Comparison of ENCODE assay signal across 11 cellular contexts in the genomic region with DNA sequence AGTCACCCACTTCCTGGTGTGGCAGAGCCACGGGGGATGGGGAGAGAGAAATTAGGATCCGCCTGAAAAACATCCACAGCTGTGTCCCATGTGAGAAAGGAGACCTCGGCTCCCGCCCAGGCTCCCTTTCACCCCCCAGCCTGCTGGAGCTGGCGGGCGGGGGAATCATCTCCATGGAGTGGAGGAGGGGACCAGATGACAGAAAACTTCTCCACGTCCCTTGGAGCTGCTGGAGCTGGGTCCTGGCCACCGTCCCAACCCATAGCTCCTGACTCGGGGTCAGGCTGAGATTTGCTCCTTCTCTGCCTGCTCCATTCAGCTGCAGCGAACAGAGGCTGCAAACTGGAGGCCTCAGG.
A peak's percentile ranks its signal among the peaks of the same experiment; 100 is the strongest.
DNase-seq lines count a peak whose midpoint lies in the region; ATAC-seq and TF ChIP-seq lines count a peak whose summit lies in the region.
"Had no signal": no experiment of that assay in that cellular context is flagged by ENCODE, and none has a peak within 500 bp of the region (broad histone marks: within the 10 kb centered on the region; RNA-seq: fewer than 3 reads in every experiment).

No MANE protein-coding gene starts in this region.

- peaks cover 3% of the 10 kb centered on the region for H3K79me1 ChIP-seq in trophoblast cell (ENCODE audit: low read length)

- H3K27me3 Mint-ChIP-seq in activated T-helper 2 cell treated with anti-CD3 and anti-CD28 coated beads, Interferon-gamma antibody, Interleukin-2, Interleukin-4, amounts not matched to agents 10 μg/mL and 5 μg/mL and 100 μg/mL, durations not matched to agents 14 hours and 24 hours and 36 hours (ENCODE audit: low read depth) = peaks cover 10% of the 10 kb centered on the region

- no peak overlapping the region for H2BK120ac ChIP-seq in trophoblast cell (ENCODE audit: insufficient read depth, low read length, poor library complexity)

- no peak overlapping the region for H3K4ac ChIP-seq in trophoblast cell (ENCODE audit: low read depth, low read length)

- intact Hi-C loops in ascending aorta (cut with DNase I) (no loop called here), heart left ventricle (cut with DNase I) (loop anchor here in 6 of 10 donors (2.0 to 10.0 kb wide), 4 partner anchors 18 to 150 kb away; a partner anchor contains a TSS)
- intact Hi-C loops in activated T-helper 2 cell treated with anti-CD3 and anti-CD28 coated beads, Interferon-gamma antibody, Interleukin-2, Interleukin-4, amounts not matched to agents 10 μg/mL and 5 μg/mL and 100 μg/mL, durations not matched to agents 14 hours and 24 hours and 36 hours (cut with micrococcal nuclease) = no loop called here

- H3K9me3 Mint-ChIP-seq in activated T-helper 2 cell treated with anti-CD3 and anti-CD28 coated beads, Interferon-gamma antibody, Interleukin-2, Interleukin-4, amounts not matched to agents 10 μg/mL and 5 μg/mL and 100 μg/mL, durations not matched to agents 14 hours and 24 hours and 36 hours = no peaks in the 10 kb centered on the region
- H3K9me3 Mint-ChIP-seq: CD4-positive, CD25-positive, alpha-beta regulatory T cell had no signal

- H3K4me3 ChIP-seq in AG10803 (ENCODE audit: low read length) (no peak overlapping the region; the same call in 1 of the 2 replicates), ascending aorta (no peak overlapping the region), heart left ventricle (no peak overlapping the region), trophoblast cell (ENCODE audit: low read depth, low read length) (no peak overlapping the region)

- H4K12ac ChIP-seq in trophoblast cell (ENCODE audit: low read depth, low read length) = no peak overlapping the region

- no peaks in the 10 kb centered on the region for H3K79me2 ChIP-seq in trophoblast cell (ENCODE audit: control insufficient read depth, insufficient read depth, low read length, poor library complexity)

- H3K14ac ChIP-seq in trophoblast cell (ENCODE audit: low read length) = no peak overlapping the region

- TF ChIP-seq POLR2A in heart left ventricle (IDR thresholded peaks at IDR 0.05) = no peak

- H3K36me3 Mint-ChIP-seq in activated T-helper 2 cell treated with anti-CD3 and anti-CD28 coated beads, Interferon-gamma antibody, Interleukin-2, Interleukin-4, amounts not matched to agents 10 μg/mL and 5 μg/mL and 100 μg/mL, durations not matched to agents 14 hours and 24 hours and 36 hours (ENCODE audit: low read depth) = no peaks in the 10 kb centered on the region
- H3K36me3 Mint-ChIP-seq: CD4-positive, CD25-positive, alpha-beta regulatory T cell had no signal

- H2BK12ac ChIP-seq in trophoblast cell (ENCODE audit: low read length) = peak overlapping the region; percentile 21

- H3K23ac ChIP-seq in trophoblast cell (ENCODE audit: low read length) = no peak overlapping the region

- no peak overlapping the region for H2AK5ac ChIP-seq in trophoblast cell (ENCODE audit: low read length)

- H3K4me1 ChIP-seq in ascending aorta (peaks cover 16 to 21% of the 10 kb centered on the region in 2 donors), heart left ventricle (peaks cover 0 to 78% (median 41%) of the 10 kb centered on the region in 12 donors), trophoblast cell (ENCODE audit: control insufficient read depth in 1 of 2, insufficient read depth in 2 of 2, low read length in 2 of 2) (peaks cover 11 to 20% of the 10 kb centered on the region in 2 experiments)

- H2AFZ ChIP-seq in trophoblast cell (ENCODE audit: insufficient read depth, low read length, poor library complexity) = no peak overlapping the region

- peaks cover 0 to 9% of the 10 kb centered on the region in 2 donors for H3K9me3 ChIP-seq in ascending aorta
- no peaks in the 10 kb centered on the region for H3K9me3 ChIP-seq in heart left ventricle
- H3K9me3 ChIP-seq in trophoblast cell (ENCODE audit: insufficient read depth, low read depth, low read length) = no peaks in the 10 kb centered on the region

- 47 to 67% (median 51%) methylated on average over 8 to 10 of the region's 10 CpGs for WGBS in heart left ventricle, 4 donors
- WGBS in trophoblast cell (ENCODE audit: extremely low coverage, insufficient coverage, insufficient read length) = no CpG with 5 or more reads among the region's 10 CpGs

- no peak overlapping the region for H3K27ac Mint-ChIP-seq in activated T-helper 2 cell treated with anti-CD3 and anti-CD28 coated beads, Interferon-gamma antibody, Interleukin-2, Interleukin-4, amounts not matched to agents 10 μg/mL and 5 μg/mL and 100 μg/mL, durations not matched to agents 14 hours and 24 hours and 36 hours
- H3K27ac Mint-ChIP-seq: CD4-positive, CD25-positive, alpha-beta regulatory T cell had no signal

- H3K4me2 ChIP-seq in trophoblast cell (ENCODE audit: low read length) = no peak overlapping the region

- ATAC-seq in heart left ventricle = peak; percentile 2 to 55 (median 41)
- ATAC-seq: PC-3 had no signal

- no peaks in the 10 kb centered on the region for H3K36me3 ChIP-seq in ascending aorta
- H3K36me3 ChIP-seq in heart left ventricle = no peaks in the 10 kb centered on the region
- no peaks in the 10 kb centered on the region for H3K36me3 ChIP-seq in trophoblast cell (ENCODE audit: control insufficient read depth in 1 of 2, insufficient read depth in 2 of 2, low read length in 2 of 2)

- no peak overlapping the region for H3K9ac ChIP-seq in trophoblast cell (ENCODE audit: low read length)

- no peak overlapping the region for H4K8ac ChIP-seq in trophoblast cell (ENCODE audit: low read depth, low read length)

- TF ChIP-seq CTCF in AG10803 (conservative IDR thresholded peaks at IDR 0.05; ENCODE audit: low read length) = no peak
- no peak for TF ChIP-seq CTCF in ascending aorta (IDR thresholded peaks at IDR 0.05)
- TF ChIP-seq CTCF in heart left ventricle (IDR thresholded peaks at IDR 0.05) = no peak

- H3K27ac ChIP-seq in ascending aorta (peak overlapping the region; percentile 73 to 81), heart left ventricle (peak overlapping the region; percentile 71 to 96 (median 92)), trophoblast cell (ENCODE audit: low read depth, low read length) (no peak overlapping the region)

- no peak overlapping the region for H3K18ac ChIP-seq in trophoblast cell (ENCODE audit: low read length)

- DNase-seq in AG10803 (ENCODE audit: low read depth) (peak; percentile 97), ascending aorta (ENCODE audit: low spot score in 2 of 2) (no peak), heart left ventricle (peak; percentile 83 to 88 (median 86)), trophoblast cell (no peak), hippocampal formation (lab: John Stamatoyannopoulos, UW) (no peak)
- no peak for DNase-seq in stimulated activated naive CD4-positive, alpha-beta T cell treated with Interleukin-2 at 50 U/mL for 16 hours (lab: John Stamatoyannopoulos, UW)
- DNase-seq in activated T-helper 2 cell treated with anti-CD3 and anti-CD28 coated beads, Interferon-gamma antibody, Interleukin-2, Interleukin-4, amounts not matched to agents 10 μg/mL and 5 μg/mL and 100 μg/mL, durations not matched to agents 14 hours and 24 hours and 36 hours (ENCODE audit: low spot score) = no peak
- no peak for DNase-seq in activated naive CD4-positive, alpha-beta T cell (lab: John Stamatoyannopoulos, UW)
- DNase-seq: activated CD4-positive, alpha-beta T cell treated with anti-CD3 and anti-CD28 coated beads, Interleukin-2, amount 50 U/mL, for 1 hour; CD4-positive, CD25-positive, alpha-beta regulatory T cell had no signal

- no peak overlapping the region for H3K4me3 Mint-ChIP-seq in activated T-helper 2 cell treated with anti-CD3 and anti-CD28 coated beads, Interferon-gamma antibody, Interleukin-2, Interleukin-4, amounts not matched to agents 10 μg/mL and 5 μg/mL and 100 μg/mL, durations not matched to agents 14 hours and 24 hours and 36 hours (ENCODE audit: low read depth)
- H3K4me3 Mint-ChIP-seq: CD4-positive, CD25-positive, alpha-beta regulatory T cell had no signal

- peaks cover 2% of the 10 kb centered on the region for H3K4me1 Mint-ChIP-seq in activated T-helper 2 cell treated with anti-CD3 and anti-CD28 coated beads, Interferon-gamma antibody, Interleukin-2, Interleukin-4, amounts not matched to agents 10 μg/mL and 5 μg/mL and 100 μg/mL, durations not matched to agents 14 hours and 24 hours and 36 hours (ENCODE audit: low read depth)
- H3K4me1 Mint-ChIP-seq: CD4-positive, CD25-positive, alpha-beta regulatory T cell had no signal

- H3K27me3 ChIP-seq in ascending aorta = no peaks in the 10 kb centered on the region
- no peaks in the 10 kb centered on the region for H3K27me3 ChIP-seq in heart left ventricle
- no peaks in the 10 kb centered on the region for H3K27me3 ChIP-seq in trophoblast cell (ENCODE audit: insufficient read depth, low read length)

- no peak overlapping the region for H2BK5ac ChIP-seq in trophoblast cell (ENCODE audit: low read depth, low read length, poor library complexity)

- H4K91ac ChIP-seq in trophoblast cell (ENCODE audit: low read depth, low read length) = peak overlapping the region; percentile 13

Comparison
In these comparisons a context has a peak if more than half of its experiments do, and no peak if none do; other contexts are left out.
1. DNase-seq: peak in AG10803 (single experiment) and heart left ventricle (5 of 5); none in ascending aorta (0 of 2), trophoblast cell (0 of 2), stimulated activated naive CD4-positive, alpha-beta T cell treated with Interleukin-2 at 50 U/mL for 16 hours (single experiment), hippocampal formation (0 of 2), activated T-helper 2 cell treated with anti-CD3 and anti-CD28 coated beads, Interferon-gamma antibody, Interleukin-2, Interleukin-4, amounts not matched to agents 10 μg/mL and 5 μg/mL and 100 μg/mL, durations not matched to agents 14 hours and 24 hours and 36 hours (single experiment) and activated naive CD4-positive, alpha-beta T cell (0 of 4).
2. intact Hi-C loops: an anchor here in heart left ventricle (2.0 to 10.0 kb wide); none called in ascending aorta and activated T-helper 2 cell treated with anti-CD3 and anti-CD28 coated beads, Interferon-gamma antibody, Interleukin-2, Interleukin-4, amounts not matched to agents 10 μg/mL and 5 μg/mL and 100 μg/mL, durations not matched to agents 14 hours and 24 hours and 36 hours.